ENCODE assay signal across 8 cellular contexts in genomic region chr3:12993623-12994356, GRCh38.
DNase-seq lines count a peak whose midpoint lies in the region; ATAC-seq and TF ChIP-seq lines count a peak whose summit lies in the region.

No MANE protein-coding gene starts in this region.

- H3K9me3 ChIP-seq in BLaER1 (no peaks in the 10 kb centered on the region), esophagus (ENCODE audit: control insufficient read depth in 2 of 2, insufficient read depth in 1 of 2, low read depth in 1 of 2, low read length in 1 of 2) (no peaks in the 10 kb centered on the region), neural cell (ENCODE audit: low read length) (no peaks in the 10 kb centered on the region)

- H3K27ac ChIP-seq in BLaER1 (peak overlapping the region; percentile 45; the same call in 1 of the 2 replicates), esophagus (ENCODE audit: low read depth in 2 of 2, low read length in 1 of 2) (peak overlapping the region; percentile 14 to 65), neural cell (ENCODE audit: low read length) (peak overlapping the region; percentile 28)

- H3K9ac ChIP-seq in BLaER1 (peak overlapping the region; percentile 30), neural cell (ENCODE audit: low read length) (peak overlapping the region; percentile 73)

- H3K9me2 ChIP-seq in neural cell (ENCODE audit: insufficient read depth, low read length) = no peaks in the 10 kb centered on the region

- H3K36me3 ChIP-seq in BLaER1 (peaks cover 47% of the 10 kb centered on the region), esophagus (ENCODE audit: control insufficient read depth in 2 of 2, insufficient read depth in 2 of 2, low read length in 1 of 2) (no peaks in the 10 kb centered on the region), neural cell (ENCODE audit: insufficient read depth, low read length) (no peaks in the 10 kb centered on the region)

- H3F3A ChIP-seq in neural cell (ENCODE audit: insufficient read depth, low read length, poor library complexity, severe bottlenecking) = no peaks in the 10 kb centered on the region

- peaks cover 100% of the 10 kb centered on the region for H4K20me1 ChIP-seq in BLaER1
- no peaks in the 10 kb centered on the region for H4K20me1 ChIP-seq in neural cell (ENCODE audit: insufficient read depth)

- H3K27me3 Mint-ChIP-seq in T-helper 1 cell treated with Interleukin-12 subunit alpha and Interleukin-12 subunit beta and Interleukin-4 antibody, amounts not matched to agents 30 μg/mL and 1 μg/mL, for 36 hours (ENCODE audit: low read depth) = no peaks in the 10 kb centered on the region

- H3K9me3 Mint-ChIP-seq in T-helper 1 cell treated with Interleukin-12 subunit alpha and Interleukin-12 subunit beta and Interleukin-4 antibody, amounts not matched to agents 30 μg/mL and 1 μg/mL, for 36 hours = no peaks in the 10 kb centered on the region

- ATAC-seq in GM21447 (IDR thresholded peaks at IDR 0.05; ENCODE audit: unreplicated experiment) = peak; percentile 12
- no peak for ATAC-seq in HG03095 (IDR thresholded peaks at IDR 0.05; ENCODE audit: unreplicated experiment)

- no peak overlapping the region for H2AFZ ChIP-seq in neural cell (ENCODE audit: low read depth, low read length)

- peak overlapping the region; percentile 91 for H3K4me3 Mint-ChIP-seq in T-helper 1 cell treated with Interleukin-12 subunit alpha and Interleukin-12 subunit beta and Interleukin-4 antibody, amounts not matched to agents 30 μg/mL and 1 μg/mL, for 36 hours

- TF ChIP-seq CTCF in neural cell (IDR thresholded peaks at IDR 0.05; ENCODE audit: poor library complexity, severe bottlenecking) = no peak

- H3K4me3 ChIP-seq in BLaER1 (peak overlapping the region; percentile 69), esophagus (ENCODE audit: low read depth in 1 of 2, low read length in 2 of 2) (peak overlapping the region; percentile 66 to 68), neural cell (ENCODE audit: low read length) (peak overlapping the region; percentile 77)

- no peak overlapping the region for H3K27ac Mint-ChIP-seq in T-helper 1 cell treated with Interleukin-12 subunit alpha and Interleukin-12 subunit beta and Interleukin-4 antibody, amounts not matched to agents 30 μg/mL and 1 μg/mL, for 36 hours

- no peak for TF ChIP-seq EP300 in neural cell (conservative IDR thresholded peaks at IDR 0.05; ENCODE audit: poor library complexity, severe bottlenecking)

- H3K4me1 Mint-ChIP-seq in T-helper 1 cell treated with Interleukin-12 subunit alpha and Interleukin-12 subunit beta and Interleukin-4 antibody, amounts not matched to agents 30 μg/mL and 1 μg/mL, for 36 hours (ENCODE audit: low read depth) = peaks cover 21% of the 10 kb centered on the region

- H3K4me1 ChIP-seq in BLaER1 = peaks cover 91% of the 10 kb centered on the region
- peaks cover 0 to 11% of the 10 kb centered on the region in 2 donors for H3K4me1 ChIP-seq in esophagus (ENCODE audit: control insufficient read depth in 2 of 2, insufficient read depth in 2 of 2, low read length in 1 of 2)

- peak; percentile 13 for TF ChIP-seq RAD21 in neural cell (conservative IDR thresholded peaks at IDR 0.05)

- no peaks in the 10 kb centered on the region for H3K79me2 ChIP-seq in neural cell (replicated peaks; ENCODE audit: insufficient read depth, low read length)

- 1% methylated on average over 68 to 107 of the region's 107 CpGs for WGBS in esophagus, 2 donors

- DNase-seq in dedifferentiated amniotic fluid mesenchymal stem cell (ENCODE audit: extremely low spot score) = no peak
- DNase-seq in Kasumi-1 (lab: John Stamatoyannopoulos, UW) = no peak

- H3K27me3 ChIP-seq in BLaER1 = peaks cover 26% of the 10 kb centered on the region
- no peaks in the 10 kb centered on the region for H3K27me3 ChIP-seq in esophagus (ENCODE audit: control insufficient read depth in 1 of 2, insufficient read depth in 2 of 2, low read length in 2 of 2)
- H3K27me3 ChIP-seq in neural cell (ENCODE audit: insufficient read depth, low read depth, low read length) = peaks cover 6% of the 10 kb centered on the region

- H3K4me2 ChIP-seq in BLaER1 (peak overlapping the region; percentile 98), neural cell (ENCODE audit: low read length) (peak overlapping the region; percentile 48)

- H3K36me3 Mint-ChIP-seq in T-helper 1 cell treated with Interleukin-12 subunit alpha and Interleukin-12 subunit beta and Interleukin-4 antibody, amounts not matched to agents 30 μg/mL and 1 μg/mL, for 36 hours (ENCODE audit: low read depth) = peaks cover 17% of the 10 kb centered on the region

TF ChIP-seq in neural cell, 6 proteins besides CTCF, POLR2A, EP300 and RAD21:
- peak; percentile 14 for TF ChIP-seq POLR2AphosphoS5 (IDR thresholded peaks at IDR 0.05)
- no peak for TF ChIP-seq SMC3 (conservative IDR thresholded peaks at IDR 0.05; ENCODE audit: poor library complexity)
- no peak for TF ChIP-seq REST (IDR thresholded peaks at IDR 0.05; ENCODE audit: borderline replicate concordance)
- no peak for TF ChIP-seq EZH2 (IDR thresholded peaks at IDR 0.05; ENCODE audit: borderline replicate concordance, insufficient read depth, low read length, poor library complexity, severe bottlenecking)
- TF ChIP-seq TAF1 (IDR thresholded peaks at IDR 0.05; ENCODE audit: low read depth) = no peak
- peak; percentile 20 for TF ChIP-seq MXI1 (conservative IDR thresholded peaks at IDR 0.05; ENCODE audit: poor library complexity, severe bottlenecking)
TF ChIP-seq in neural cell: peak in this region for 2.
